ENCODE assay signal across 22 cellular contexts in genomic region chrX:9628779-9629493, GRCh38.
DNase-seq lines count a peak whose midpoint lies in the region; ATAC-seq, FAIRE-seq and TF ChIP-seq lines count a peak whose summit lies in the region.
"Had no signal": no experiment of that assay in that cellular context is flagged by ENCODE, and none has a peak within 500 bp of the region (broad histone marks: within the 10 kb centered on the region; RNA-seq: fewer than 3 reads in every experiment).

No MANE protein-coding gene starts in this region.

- H4K8ac ChIP-seq in IMR-90 (ENCODE audit: low read depth in 2 of 2, low read length in 2 of 2), result no peak overlapping the region

- TF ChIP-seq CTCF in A549 (IDR thresholded peaks at IDR 0.05), result no peak
- no peak for TF ChIP-seq CTCF in IMR-90 (conservative IDR thresholded peaks at IDR 0.05; ENCODE audit: low read depth, low read length)
- TF ChIP-seq CTCF in mucosa of descending colon (IDR thresholded peaks at IDR 0.05), result no peak
- no peak for TF ChIP-seq CTCF in brain microvascular endothelial cell (IDR thresholded peaks at IDR 0.05; ENCODE audit: low read depth, low read length, missing control alignments)

- H3K79me1 ChIP-seq in IMR-90 (ENCODE audit: low read depth in 1 of 2, low read length in 2 of 2), result peaks cover 22 to 33% of the 10 kb centered on the region in 2 experiments; a peak in 3 of 4 replicates

- H3K4me1 Mint-ChIP-seq in CD8-positive, alpha-beta memory T cell, result peaks cover 9 to 31% (median 9%) of the 10 kb centered on the region in 3 donors

- no peak overlapping the region for H3K56ac ChIP-seq in IMR-90 (ENCODE audit: extremely low read depth, insufficient read depth, low read length)

- H3K4ac ChIP-seq in IMR-90 (ENCODE audit: low read depth, low read length), result no peak overlapping the region

- ATAC-seq in A549, result no peak
- no peak for ATAC-seq in IMR-90 (ENCODE audit: low read depth)
- ATAC-seq in mucosa of descending colon, result peak; percentile 95
- no peak for ATAC-seq in HG03469 (IDR thresholded peaks at IDR 0.05; ENCODE audit: unreplicated experiment)
- ATAC-seq: HCT116, PC-3 had no signal

- H3K4me1 ChIP-seq in A549, result peaks cover 3% of the 10 kb centered on the region; the same call in 1 of the 3 replicates
- H3K4me1 ChIP-seq in IMR-90 (ENCODE audit: control insufficient read depth, insufficient read depth, low read length), result no peaks in the 10 kb centered on the region; the same call in 1 of the 2 replicates
- peaks cover 4% of the 10 kb centered on the region for H3K4me1 ChIP-seq in mucosa of descending colon (ENCODE audit: low read depth)
- H3K4me1 ChIP-seq in CD8-positive, alpha-beta memory T cell (ENCODE audit: insufficient read depth, low read length), result peaks cover 2% of the 10 kb centered on the region

- no peak overlapping the region for H3K4me3 ChIP-seq in A549
- H3K4me3 ChIP-seq in IMR-90 (ENCODE audit: insufficient read depth, low read depth, low read length), result no peak overlapping the region
- H3K4me3 ChIP-seq in mucosa of descending colon, result no peak overlapping the region
- H3K4me3 ChIP-seq in CD8-positive, alpha-beta memory T cell (ENCODE audit: low read length), result no peak overlapping the region
- no peak overlapping the region for H3K4me3 ChIP-seq in brain microvascular endothelial cell (ENCODE audit: low read depth, low read length)
- H3K4me3 ChIP-seq: MG63 had no signal

- H3K9me1 ChIP-seq in IMR-90 (ENCODE audit: insufficient read depth, low read length), result peaks cover 6% of the 10 kb centered on the region; the same call in 1 of the 2 replicates

- H3K9me3 ChIP-seq in A549 (no peaks in the 10 kb centered on the region), IMR-90 (ENCODE audit: control insufficient read depth, insufficient read depth, low read length) (no peaks in the 10 kb centered on the region), mucosa of descending colon (no peaks in the 10 kb centered on the region)
- H3K9me3 ChIP-seq in CD8-positive, alpha-beta memory T cell (ENCODE audit: low read length), result no peaks in the 10 kb centered on the region
- H3K9me3 ChIP-seq: MG63 had no signal

- FAIRE-seq in A549 (lab: Jason Lieb, UNC), result peak; percentile 32
- FAIRE-seq: GM12891, GM18507, GM19239 had no signal

- TF ChIP-seq POLR2A in A549 (IDR thresholded peaks at IDR 0.05; ENCODE audit: low read length), result no peak
- no peak for TF ChIP-seq POLR2A in IMR-90 (IDR thresholded peaks at IDR 0.05; ENCODE audit: low read depth, low read length)

- dilution Hi-C loops in IMR-90 (cut with HindIII; ENCODE audit: low sequenced_read_pairs, unreplicated experiment), result no loop called here

- no peak overlapping the region for H2BK20ac ChIP-seq in IMR-90 (ENCODE audit: low read depth, low read length)

- H3K4me2 ChIP-seq in A549 (no peak overlapping the region), IMR-90 (ENCODE audit: low read depth, low read length) (no peak overlapping the region)

- H3K9ac ChIP-seq in IMR-90 (ENCODE audit: low read depth, low read length), result no peak overlapping the region

- CTCF ChIA-PET in A549 (lab: Yijun Ruan, JAX) (no interaction called here), IMR-90 (lab: Yijun Ruan, JAX) (no interaction called here)
- CTCF ChIA-PET in CD8-positive, alpha-beta memory T cell (lab: Charles Lee), result no interaction called here

- H2BK15ac ChIP-seq in IMR-90 (ENCODE audit: low read depth, low read length), result no peak overlapping the region

- no peak overlapping the region for H3K4me3 Mint-ChIP-seq in CD8-positive, alpha-beta memory T cell
- H3K4me3 Mint-ChIP-seq: CD4-positive, alpha-beta T cell had no signal

- POLR2A ChIA-PET in A549 (lab: Yijun Ruan, JAX), result no interaction called here
- POLR2A ChIA-PET in IMR-90 (lab: Charles Lee; ENCODE audit: unreplicated experiment), result no interaction called here
- POLR2A ChIA-PET in CD8-positive, alpha-beta memory T cell (lab: Charles Lee), result no interaction called here

- no peak overlapping the region for H2BK5ac ChIP-seq in IMR-90 (ENCODE audit: low read depth, low read length, poor library complexity, severe bottlenecking)

- no peak overlapping the region for H3K14ac ChIP-seq in IMR-90 (replicated peaks; ENCODE audit: low read depth, low read length)

- no peak overlapping the region for H2BK120ac ChIP-seq in IMR-90 (ENCODE audit: low read depth, low read length)

- H3K27ac ChIP-seq in A549, result no peak overlapping the region
- H3K27ac ChIP-seq in IMR-90 (ENCODE audit: insufficient read depth, low read length), result no peak overlapping the region
- H3K27ac ChIP-seq in CD8-positive, alpha-beta memory T cell (ENCODE audit: low read depth, low read length), result no peak overlapping the region
- no peak overlapping the region for H3K27ac ChIP-seq in brain microvascular endothelial cell

- H2AK5ac ChIP-seq in IMR-90 (ENCODE audit: low read depth, low read length), result 0 out of 2 replicates have a peak overlapping the region, but pooled peaks have one; percentile 9

- H3K23ac ChIP-seq in IMR-90 (ENCODE audit: low read depth, low read length), result no peak overlapping the region

- H3K27me3 Mint-ChIP-seq in CD8-positive, alpha-beta memory T cell, result no peaks in the 10 kb centered on the region
- H3K27me3 Mint-ChIP-seq: CD4-positive, alpha-beta T cell had no signal

- H3K27ac Mint-ChIP-seq in CD8-positive, alpha-beta memory T cell, result peak overlapping the region in 1 of 8 donors; percentile 16
- H3K27ac Mint-ChIP-seq: CD4-positive, alpha-beta T cell had no signal

- no TSS peak for BruUV-seq in IMR-90 (replicated peaks; lab: Mats Ljungman, UMichigan)

- in situ Hi-C loops in IMR-90 (cut with MboI; ENCODE audit: low sequenced_read_pairs), result no loop called here
- in situ Hi-C loops in brain microvascular endothelial cell (cut with HindIII; ENCODE audit: low pct_ligation_motif_present, low sequenced_read_pairs), result no loop called here

- H3K27me3 ChIP-seq in IMR-90 (ENCODE audit: control insufficient read depth, insufficient read depth, low read length), result no peaks in the 10 kb centered on the region
- no peaks in the 10 kb centered on the region for H3K27me3 ChIP-seq in CD8-positive, alpha-beta memory T cell (ENCODE audit: insufficient read depth, low read length, poor library complexity, severe bottlenecking)
- H3K27me3 ChIP-seq in brain microvascular endothelial cell (replicated peaks), result no peaks in the 10 kb centered on the region
- H3K27me3 ChIP-seq: MG63 had no signal

- TF ChIP-seq EP300 in A549 (IDR thresholded peaks at IDR 0.05), result no peak

- intact Hi-C loops in IMR-90 (cut with micrococcal nuclease) (no loop called here), mucosa of descending colon (cut with DNase I, micrococcal nuclease) (no loop called here)

- TF ChIP-seq RAD21 in A549 (conservative IDR thresholded peaks at IDR 0.05 in 1 of 2, IDR thresholded peaks at IDR 0.05 in 1 of 2) (no peak), IMR-90 (IDR thresholded peaks at IDR 0.05; ENCODE audit: low read length) (no peak)

- 82% methylated on average over 6 of the region's 6 CpGs for WGBS in A549 (ENCODE audit: missing lambda C conversion rate)
- 58% methylated on average over 2 of the region's 6 CpGs; no CpG with 5 or more reads in 1 of the 2 experiments for WGBS in IMR-90 (ENCODE audit: extremely low coverage in 2 of 2, insufficient read length in 1 of 2), 2 experiments

- DNase-seq in A549 (ENCODE audit: low read depth in 1 of 2, low spot score in 1 of 2) (no peak), IMR-90 (no peak), islet precursor cell (peak; percentile 62), mucosa of descending colon (peak in 1 of 3 donors; percentile 63), brain microvascular endothelial cell (no peak)
- DNase-seq in CD8-positive, alpha-beta memory T cell, result no peak
- DNase-seq: CD4-positive, alpha-beta T cell; DND-41; GOT3; Kasumi-1; MG63; NCI-H1048; NCI-H1417 treated with DMSO at 0.1 percent for 48 hours; NCI-H187; NCI-H446; PC-3; Right ventricle myocardium superior had no signal

- no peak overlapping the region for H2AK9ac ChIP-seq in IMR-90 (replicated peaks; ENCODE audit: low read depth, low read length, poor library complexity)

- H3K18ac ChIP-seq in IMR-90 (ENCODE audit: low read depth, low read length), result no peak overlapping the region

- H2AFZ ChIP-seq in IMR-90 (replicated peaks; ENCODE audit: low read length, poor library complexity), result no peak overlapping the region

- no peak overlapping the region for H4K5ac ChIP-seq in IMR-90 (ENCODE audit: low read depth, low read length)

- H3K36me3 Mint-ChIP-seq in CD8-positive, alpha-beta memory T cell, result no peaks in the 10 kb centered on the region

- no peaks in the 10 kb centered on the region for H3K9me3 Mint-ChIP-seq in CD8-positive, alpha-beta memory T cell
- H3K9me3 Mint-ChIP-seq: CD4-positive, alpha-beta T cell had no signal

- H3K36me3 ChIP-seq in IMR-90 (ENCODE audit: control insufficient read depth, insufficient read depth, low read length), result no peaks in the 10 kb centered on the region
- H3K36me3 ChIP-seq in mucosa of descending colon (ENCODE audit: low read depth), result no peaks in the 10 kb centered on the region
- H3K36me3 ChIP-seq in CD8-positive, alpha-beta memory T cell (ENCODE audit: insufficient read depth, low read length), result no peaks in the 10 kb centered on the region
- H3K36me3 ChIP-seq in brain microvascular endothelial cell (replicated peaks), result no peaks in the 10 kb centered on the region
- H3K36me3 ChIP-seq: MG63 had no signal

- peaks cover 27% of the 10 kb centered on the region; the same call in 1 of the 2 replicates for H4K20me1 ChIP-seq in IMR-90 (ENCODE audit: insufficient read depth, low read length)

- H4K91ac ChIP-seq in IMR-90 (ENCODE audit: insufficient read depth, low read depth, low read length), result no peak overlapping the region

TF ChIP-seq in A549, 52 proteins besides CTCF, POLR2A, EP300 and RAD21 (continues in another document):
- no peak for TF ChIP-seq CEBPB (IDR thresholded peaks at IDR 0.05)

TF ChIP-seq in IMR-90, 13 proteins besides CTCF, POLR2A, EP300 and RAD21 (continues in another document):
- no peak for TF ChIP-seq SMC3 (IDR thresholded peaks at IDR 0.05; ENCODE audit: low read depth, low read length)
- no peak for TF ChIP-seq NFE2L2 (IDR thresholded peaks at IDR 0.05; ENCODE audit: low read depth, low read length)
- TF ChIP-seq MXI1 (IDR thresholded peaks at IDR 0.05; ENCODE audit: borderline replicate concordance, low read depth, low read length), result no peak
- no peak for TF ChIP-seq BHLHE40 (IDR thresholded peaks at IDR 0.05; ENCODE audit: low read depth, low read length)
- TF ChIP-seq CHD1 (IDR thresholded peaks at IDR 0.05; ENCODE audit: low read depth, low read length), result no peak
- TF ChIP-seq RCOR1 (IDR thresholded peaks at IDR 0.05; ENCODE audit: insufficient replicate concordance, low read length), result no peak
- TF ChIP-seq, protein P1, sequence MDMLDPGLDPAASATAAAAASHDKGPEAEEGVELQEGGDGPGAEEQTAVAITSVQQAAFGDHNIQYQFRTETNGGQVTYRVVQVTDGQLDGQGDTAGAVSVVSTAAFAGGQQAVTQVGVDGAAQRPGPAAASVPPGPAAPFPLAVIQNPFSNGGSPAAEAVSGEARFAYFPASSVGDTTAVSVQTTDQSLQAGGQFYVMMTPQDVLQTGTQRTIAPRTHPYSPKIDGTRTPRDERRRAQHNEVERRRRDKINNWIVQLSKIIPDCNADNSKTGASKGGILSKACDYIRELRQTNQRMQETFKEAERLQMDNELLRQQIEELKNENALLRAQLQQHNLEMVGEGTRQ (IDR thresholded peaks at IDR 0.05; ENCODE audit: low read depth, low read length), result no peak
- TF ChIP-seq CEBPB (IDR thresholded peaks at IDR 0.05; ENCODE audit: low read depth, low read length), result no peak
